9 cellular contexts compared by ENCODE assay signal in the genomic region with DNA sequence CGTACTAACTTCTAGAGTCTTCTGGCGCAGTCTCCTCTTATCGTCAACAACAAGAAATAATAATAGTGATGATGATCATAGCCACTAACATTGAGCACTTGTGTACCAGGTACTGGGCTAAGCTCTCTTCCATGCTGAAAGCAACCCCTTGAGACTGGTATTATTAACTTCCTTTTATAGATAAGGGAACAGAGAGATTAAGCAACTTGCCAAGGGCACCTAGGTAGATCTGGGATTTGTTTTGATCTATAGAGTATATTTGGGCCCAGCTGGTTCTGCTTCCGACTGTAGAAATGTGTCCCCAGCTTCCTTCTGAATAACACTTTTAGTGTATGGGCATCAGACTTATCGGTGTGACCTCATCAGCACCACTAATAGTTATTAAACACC. TPM values are rescaled to one million over a fixed set of nuclear protein-coding genes. Genes with fewer than 3 reads are reported as not detected.
A peak's percentile ranks its signal among the peaks of the same experiment; 100 is the strongest.
DNase-seq lines count a peak whose midpoint lies in the region; ATAC-seq and TF ChIP-seq lines count a peak whose summit lies in the region.
"Had no signal": no experiment of that assay in that cellular context is flagged by ENCODE, and none has a peak within 500 bp of the region (broad histone marks: within the 10 kb centered on the region; RNA-seq: fewer than 3 reads in every experiment).

No MANE protein-coding gene starts in this region.

- no peaks in the 10 kb centered on the region for H3K27me3 Mint-ChIP-seq in activated naive CD4-positive, alpha-beta T cell treated with anti-CD3 and anti-CD28 coated beads for 36 hours (ENCODE audit: low read depth)
- H3K27me3 Mint-ChIP-seq in activated naive CD8-positive, alpha-beta T cell treated with anti-CD3 and anti-CD28 coated beads, Interleukin-2, amount 50 U/mL, for 24 hours: peaks cover 3% of the 10 kb centered on the region
- H3K27me3 Mint-ChIP-seq in memory B cell: peaks cover 5% of the 10 kb centered on the region

- peaks cover 0 to 42% (median 41%) of the 10 kb centered on the region in 4 donors for H3K4me1 ChIP-seq in tibial artery

- no peak overlapping the region for H3K27ac Mint-ChIP-seq in activated naive CD4-positive, alpha-beta T cell treated with anti-CD3 and anti-CD28 coated beads for 36 hours
- no peak overlapping the region for H3K27ac Mint-ChIP-seq in activated naive CD8-positive, alpha-beta T cell treated with anti-CD3 and anti-CD28 coated beads, Interleukin-2, amount 50 U/mL, for 24 hours
- H3K27ac Mint-ChIP-seq in memory B cell: no peak overlapping the region

- H3K4me1 Mint-ChIP-seq in activated naive CD4-positive, alpha-beta T cell treated with anti-CD3 and anti-CD28 coated beads for 36 hours (ENCODE audit: low read depth): peaks cover 26% of the 10 kb centered on the region
- peaks cover 31% of the 10 kb centered on the region for H3K4me1 Mint-ChIP-seq in activated naive CD8-positive, alpha-beta T cell treated with anti-CD3 and anti-CD28 coated beads, Interleukin-2, amount 50 U/mL, for 24 hours
- H3K4me1 Mint-ChIP-seq in memory B cell: peaks cover 7% of the 10 kb centered on the region

- DNase-seq in activated naive CD4-positive, alpha-beta T cell treated with anti-CD3 and anti-CD28 coated beads for 36 hours: no peak
- no peak for DNase-seq in activated naive CD4-positive, alpha-beta T cell (lab: John Stamatoyannopoulos, UW)
- DNase-seq in activated naive CD8-positive, alpha-beta T cell treated with anti-CD3 and anti-CD28 coated beads, Interleukin-2, amount 50 U/mL, for 24 hours: no peak
- DNase-seq in memory B cell (ENCODE audit: low spot score in 2 of 2) (no peak), tibial artery (no peak), DMS153 (lab: John Stamatoyannopoulos, UW) (no peak), NCI-H510A (lab: John Stamatoyannopoulos, UW) (no peak), C1 segment of cervical spinal cord (lab: John Stamatoyannopoulos, UW) (no peak)

- H3K27me3 ChIP-seq in tibial artery: no peaks in the 10 kb centered on the region

- H3K9me3 Mint-ChIP-seq in activated naive CD4-positive, alpha-beta T cell treated with anti-CD3 and anti-CD28 coated beads for 36 hours: no peaks in the 10 kb centered on the region
- no peaks in the 10 kb centered on the region for H3K9me3 Mint-ChIP-seq in activated naive CD8-positive, alpha-beta T cell treated with anti-CD3 and anti-CD28 coated beads, Interleukin-2, amount 50 U/mL, for 24 hours
- H3K9me3 Mint-ChIP-seq in memory B cell: no peaks in the 10 kb centered on the region

- no peak for ATAC-seq in activated naive CD8-positive, alpha-beta T cell treated with anti-CD3 and anti-CD28 coated beads, Interleukin-2, amount 50 U/mL, for 24 hours
- ATAC-seq in memory B cell (ENCODE audit: low read depth): no peak

- H3K4me3 Mint-ChIP-seq in activated naive CD4-positive, alpha-beta T cell treated with anti-CD3 and anti-CD28 coated beads for 36 hours: peak overlapping the region; percentile 76
- peak overlapping the region; percentile 84 for H3K4me3 Mint-ChIP-seq in activated naive CD8-positive, alpha-beta T cell treated with anti-CD3 and anti-CD28 coated beads, Interleukin-2, amount 50 U/mL, for 24 hours
- H3K4me3 Mint-ChIP-seq in memory B cell: peak overlapping the region; percentile 27

- no peaks in the 10 kb centered on the region for H3K36me3 Mint-ChIP-seq in activated naive CD4-positive, alpha-beta T cell treated with anti-CD3 and anti-CD28 coated beads for 36 hours (ENCODE audit: low read depth)
- H3K36me3 Mint-ChIP-seq in activated naive CD8-positive, alpha-beta T cell treated with anti-CD3 and anti-CD28 coated beads, Interleukin-2, amount 50 U/mL, for 24 hours (ENCODE audit: low read depth): no peaks in the 10 kb centered on the region
- no peaks in the 10 kb centered on the region for H3K36me3 Mint-ChIP-seq in memory B cell

- TF ChIP-seq CTCF in tibial artery (IDR thresholded peaks at IDR 0.05): no peak

- peak overlapping the region in 1 of 2 donors; percentile 90 for H3K4me3 ChIP-seq in tibial artery

- H3K9me3 ChIP-seq in tibial artery: no peaks in the 10 kb centered on the region

- intact Hi-C loops in activated naive CD4-positive, alpha-beta T cell treated with anti-CD3 and anti-CD28 coated beads for 36 hours (cut with micrococcal nuclease): no loop called here
- intact Hi-C loops in tibial artery (cut with DNase I; ENCODE audit: low total_unique reads): no loop called here

- no peaks in the 10 kb centered on the region for H3K36me3 ChIP-seq in tibial artery

- CTCF ChIA-PET in activated naive CD4-positive, alpha-beta T cell treated with anti-CD3 and anti-CD28 coated beads for 36 hours (lab: Charles Lee): interaction anchor here (0.5 to 12.9 kb wide), 7 partner anchors 5 to 230 kb away, joined by 4 to 260 read pairs (median 4); no protein-coding TSS in a partner anchor

- peak overlapping the region; percentile 92 to 96 for H3K27ac ChIP-seq in tibial artery

RNA-seq across cellular contexts. Expression of gene ZNF219, which starts 1.1 kb away (rescaled TPM):
- 1 to 10 TPM; 8.3 to 9.2 TPM for total RNA-seq in activated naive CD4-positive, alpha-beta T cell treated with anti-CD3 and anti-CD28 coated beads for 36 hours

RNA-seq across cellular contexts. Expression of gene TMEM253, which starts 1.3 kb away (rescaled TPM):
- not detected for total RNA-seq in activated naive CD4-positive, alpha-beta T cell treated with anti-CD3 and anti-CD28 coated beads for 36 hours
- total RNA-seq: M059J had no signal

RNA-seq across cellular contexts. Expression of gene ARHGEF40, which starts 29.5 kb away (rescaled TPM):
- not detected for total RNA-seq in activated naive CD4-positive, alpha-beta T cell treated with anti-CD3 and anti-CD28 coated beads for 36 hours

RNA-seq across cellular contexts. Expression of gene RNASE8, which starts 42.0 kb away (rescaled TPM):
- not detected for total RNA-seq in activated naive CD4-positive, alpha-beta T cell treated with anti-CD3 and anti-CD28 coated beads for 36 hours
- total RNA-seq: M059J had no signal

RNA-seq across cellular contexts. Expression of gene OR5AU1, which starts 56.3 kb away (rescaled TPM):
- not detected for total RNA-seq in activated naive CD4-positive, alpha-beta T cell treated with anti-CD3 and anti-CD28 coated beads for 36 hours
- total RNA-seq: M059J had no signal

Comparison
In these comparisons a context has a peak if more than half of its experiments do, and no peak if none do; other contexts are left out.
1. H3K4me3 Mint-ChIP-seq: peak in every context shown above with its lines; median percentile 84 in activated naive CD8-positive, alpha-beta T cell treated with anti-CD3 and anti-CD28 coated beads, Interleukin-2, amount 50 U/mL, for 24 hours; 76 in activated naive CD4-positive, alpha-beta T cell treated with anti-CD3 and anti-CD28 coated beads for 36 hours; 27 in memory B cell.